In the genomic region with DNA sequence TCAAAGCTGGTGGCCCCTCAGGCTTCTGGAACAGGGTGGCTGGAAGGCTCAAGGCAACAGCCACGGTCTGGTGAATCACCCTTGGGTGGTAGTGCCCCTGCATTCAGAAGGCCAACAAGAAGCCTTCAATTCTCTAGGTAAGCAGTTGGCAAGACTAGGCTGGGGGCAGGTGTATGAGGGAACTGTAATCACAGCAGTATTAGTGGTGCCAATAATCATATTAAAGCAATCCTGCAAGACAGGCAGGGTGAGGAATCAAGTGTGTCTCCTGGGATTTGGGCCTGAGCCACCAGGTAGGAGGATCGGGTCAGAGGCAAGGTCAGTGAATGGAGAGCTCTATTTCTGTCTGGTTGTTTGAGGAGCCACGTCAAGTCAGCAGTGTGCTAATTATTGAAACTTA, we compare ENCODE assay signal across 25 cellular contexts. TPM values are rescaled to one million over a fixed set of nuclear protein-coding genes. Genes with fewer than 3 reads are reported as not detected.
"Had no signal": no experiment of that assay in that cellular context is flagged by ENCODE, and none has a peak within 500 bp of the region (broad histone marks: within the 10 kb centered on the region; RNA-seq: fewer than 3 reads in every experiment).

No MANE protein-coding gene starts in this region.

- ATAC-seq: effector memory CD8-positive, alpha-beta T cell; gastrocnemius medialis; left ventricle myocardium superior; lower lobe of right lung; natural killer cell; pancreas; right lobe of liver; stimulated activated naive CD8-positive, alpha-beta T cell treated with anti-CD3 and anti-CD28 coated beads, Interleukin-15, amount 100 ng/mL, for 72 hours had no signal

- H3K27me3 ChIP-seq: gastrocnemius medialis, pancreas, right lobe of liver, tibial artery had no signal

- H3K4me3 Mint-ChIP-seq: effector memory CD8-positive, alpha-beta T cell; natural killer cell; stimulated activated naive CD8-positive, alpha-beta T cell treated with anti-CD3 and anti-CD28 coated beads, Interleukin-15, amount 100 ng/mL, for 72 hours; type B pancreatic cell had no signal

- H3K27ac ChIP-seq: gastrocnemius medialis, lower lobe of right lung, neutrophil, pancreas, right lobe of liver, tibial artery had no signal

- H3K36me3 Mint-ChIP-seq: natural killer cell, type B pancreatic cell had no signal

- H3K4me1 ChIP-seq: gastrocnemius medialis had no signal

- H3K27ac Mint-ChIP-seq: effector memory CD8-positive, alpha-beta T cell; natural killer cell; type B pancreatic cell had no signal

- DNase-seq: cortex of kidney; effector memory CD8-positive, alpha-beta T cell; erythroblast; gastrocnemius medialis; head of caudate nucleus; left ventricle myocardium superior; lower lobe of right lung; natural killer cell; pancreas; retina; right lobe of liver; small intestine; stimulated activated CD4-positive, alpha-beta T cell treated with anti-CD3 and anti-CD28 coated beads, Interleukin-12 subunit alpha, Interleukin-12 subunit beta, amount 100 ng/mL, for 4 hours; stimulated activated CD4-positive, alpha-beta T cell treated with anti-CD3 and anti-CD28 coated beads, Interleukin-1b, Interleukin-23, amount 100 ng/mL, for 48 hours; stimulated activated CD4-positive, alpha-beta T cell treated with anti-CD3 and anti-CD28 coated beads, Interleukin-4, amount 100 ng/mL, for 1 hour; stimulated activated CD8-positive, alpha-beta memory T cell treated with anti-CD3 and anti-CD28 coated beads, Interleukin-4, amount 100 ng/mL, for 48 hours; stimulated activated naive CD4-positive, alpha-beta T cell; stimulated activated naive CD8-positive, alpha-beta T cell treated with anti-CD3 and anti-CD28 coated beads, Interleukin-15, amount 100 ng/mL, for 72 hours; tibial artery had no signal

- H3K9me3 Mint-ChIP-seq: effector memory CD8-positive, alpha-beta T cell; natural killer cell; stimulated activated naive CD8-positive, alpha-beta T cell treated with anti-CD3 and anti-CD28 coated beads, Interleukin-15, amount 100 ng/mL, for 72 hours; type B pancreatic cell had no signal

- H3K4me3 ChIP-seq: gastrocnemius medialis, lower lobe of right lung, pancreas, right lobe of liver, tibial artery had no signal

- H3K36me3 ChIP-seq: gastrocnemius medialis, lower lobe of right lung, neutrophil, pancreas, right lobe of liver, tibial artery had no signal

- H3K9me3 ChIP-seq: gastrocnemius medialis, lower lobe of right lung, neutrophil, pancreas, right lobe of liver, tibial artery had no signal

RNA-seq across cellular contexts. Expression of a gene that starts 24.9 kb away (rescaled TPM):
- total RNA-seq: mononuclear cell had no signal

RNA-seq across cellular contexts. Expression of a gene that starts 47.7 kb away (rescaled TPM):
- total RNA-seq: fibroblast of villous mesenchyme, left ventricle myocardium superior, lower lobe of right lung, mononuclear cell, natural killer cell, omental fat pad, posterior vena cava had no signal
